In the genomic region with DNA sequence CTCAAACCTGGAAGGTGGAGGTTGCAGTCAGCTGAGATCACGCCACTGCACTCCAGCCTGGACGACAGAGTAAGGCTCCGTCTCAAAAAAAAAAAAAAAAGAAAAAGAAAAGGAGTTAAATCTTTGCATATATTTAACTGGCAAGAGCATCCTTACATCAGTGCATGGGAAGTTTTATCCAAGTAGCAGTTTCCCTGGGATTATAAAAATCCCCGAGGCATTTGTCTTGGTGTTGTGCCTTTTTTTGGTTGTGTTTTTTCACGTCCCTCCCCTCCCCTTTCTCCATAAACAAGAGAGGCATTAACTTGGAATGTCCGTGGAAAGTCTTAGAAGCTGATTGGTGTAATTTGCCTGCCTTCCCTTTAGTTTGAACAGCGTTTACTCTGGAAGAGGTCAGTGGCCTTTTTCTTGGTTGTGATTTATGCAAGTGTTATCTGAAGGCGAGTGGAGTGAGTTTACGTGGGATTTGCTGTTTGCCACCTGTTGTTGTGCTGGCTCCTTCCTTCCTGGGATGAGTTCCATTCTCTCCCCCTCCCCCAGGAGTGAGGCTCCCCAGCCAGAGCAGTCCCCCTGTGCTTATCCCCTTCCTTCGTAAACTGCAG, we compare ENCODE assay signal across 8 cellular contexts. TPM values are rescaled to one million over a fixed set of nuclear protein-coding genes. Genes with fewer than 3 reads are reported as not detected.
DNase-seq lines count a peak whose midpoint lies in the region; ATAC-seq and TF ChIP-seq lines count a peak whose summit lies in the region.

No MANE protein-coding gene starts in this region.

- peak overlapping the region; percentile 90 to 98 (median 93) for H3K27ac Mint-ChIP-seq in nephron

- peaks cover 84% of the 10 kb centered on the region for H3K4me1 ChIP-seq in ACC112 (ENCODE audit: control insufficient read depth, insufficient read depth, low read length, unreplicated experiment)

- H3K9me3 Mint-ChIP-seq in nephron: no peaks in the 10 kb centered on the region

- H3K4me3 Mint-ChIP-seq in nephron: peak overlapping the region; percentile 26 to 66 (median 34)

- no peak for TF ChIP-seq CTCF in nephron (IDR thresholded peaks at IDR 0.05; ENCODE audit: unreplicated experiment in 3 of 3)

- peak overlapping the region; percentile 100; the same call in 1 of the 2 replicates for H3K27ac ChIP-seq in ACC112 (ENCODE audit: low read depth, low read length)

- peaks cover 8% of the 10 kb centered on the region; the same call in 1 of the 2 replicates for H3K36me3 ChIP-seq in ACC112 (ENCODE audit: insufficient read depth, low read length)

- peaks cover 16% of the 10 kb centered on the region for H3K36me3 Mint-ChIP-seq in nephron (ENCODE audit: low read depth)

- ATAC-seq in HG03095 (IDR thresholded peaks at IDR 0.05; ENCODE audit: unreplicated experiment): no peak

- H3K4me1 Mint-ChIP-seq in nephron: peaks cover 94% of the 10 kb centered on the region

- H3K4me3 ChIP-seq in ACC112 (ENCODE audit: low read depth, low read length): no peak overlapping the region

- DNase-seq in NCI-H226: peak; percentile 28
- DNase-seq in dermis blood vessel endothelial cell: peak; percentile 73
- no peak for DNase-seq in GM19238 (ENCODE audit: insufficient read length, low spot score)
- DNase-seq in stimulated activated naive CD4-positive, alpha-beta T cell (lab: John Stamatoyannopoulos, UW): no peak
- no peak for DNase-seq in HPDE6-E6E7 (ENCODE audit: extremely low spot score)

- no peaks in the 10 kb centered on the region for H3K27me3 Mint-ChIP-seq in nephron (ENCODE audit: low read depth)

- no peaks in the 10 kb centered on the region for H3K27me3 ChIP-seq in ACC112 (ENCODE audit: insufficient read depth, low read length)

- H2AFZ ChIP-seq in ACC112 (ENCODE audit: low read length, unreplicated experiment): no peak overlapping the region

- peaks cover 84% of the 10 kb centered on the region for H3K79me2 ChIP-seq in ACC112 (ENCODE audit: control insufficient read depth, insufficient read depth, low read length, unreplicated experiment)

RNA-seq across cellular contexts. Expression of a gene that starts 7.1 kb away (rescaled TPM):
- total RNA-seq in dermis blood vessel endothelial cell: 315 and 728 TPM in 2 replicates

RNA-seq across cellular contexts. Expression of a gene that starts 35.6 kb away (rescaled TPM):
- total RNA-seq in dermis blood vessel endothelial cell: 350 and 735 TPM in 2 replicates

RNA-seq across cellular contexts. Expression of a gene that starts 36.8 kb away (rescaled TPM):
- 0.09 TPM in 1 of 2 replicates, not detected in the other for total RNA-seq in dermis blood vessel endothelial cell

Comparison
In these comparisons a context has a peak if more than half of its experiments do, and no peak if none do; other contexts are left out.
1. DNase-seq: peak in NCI-H226 (single experiment) and dermis blood vessel endothelial cell (single experiment); none in GM19238 (single experiment), stimulated activated naive CD4-positive, alpha-beta T cell (0 of 6) and HPDE6-E6E7 (single experiment).